22 cellular contexts compared by ENCODE assay signal in genomic region chr2:180962727-180963312, GRCh38. TPM values are rescaled to one million over a fixed set of nuclear protein-coding genes. Genes with fewer than 3 reads are reported as not detected.
DNase-seq lines count a peak whose midpoint lies in the region; ATAC-seq and TF ChIP-seq lines count a peak whose summit lies in the region.
"Had no signal": no experiment of that assay in that cellular context is flagged by ENCODE, and none has a peak within 500 bp of the region (broad histone marks: within the 10 kb centered on the region; RNA-seq: fewer than 3 reads in every experiment).

No MANE protein-coding gene starts in this region.

- H3K27me3 Mint-ChIP-seq in MCF 10A (ENCODE audit: insufficient read depth, unreplicated experiment), result no peaks in the 10 kb centered on the region
- no peaks in the 10 kb centered on the region for H3K27me3 Mint-ChIP-seq in glutamatergic neuron (ENCODE audit: unreplicated experiment)
- no peaks in the 10 kb centered on the region for H3K27me3 Mint-ChIP-seq in osteocyte (ENCODE audit: unreplicated experiment)

- CTCF ChIA-PET in MCF 10A (lab: Yijun Ruan, JAX), result interaction anchor here (0.6 to 1.0 kb wide), 2 partner anchors 839 to 996 kb away, joined by 3 to 5 read pairs; no protein-coding TSS in a partner anchor

- H3K27ac ChIP-seq in breast epithelium (no peak overlapping the region), RWPE2 (ENCODE audit: poor library complexity, severe bottlenecking) (no peak overlapping the region), epithelial cell of prostate (peak overlapping the region; percentile 16)
- H3K27ac ChIP-seq: KMS-11 had no signal

- ATAC-seq in RWPE2 (ENCODE audit: low read depth) (peak; percentile 53), GM18519 (IDR thresholded peaks at IDR 0.05; ENCODE audit: low FRiP score, unreplicated experiment) (no peak)
- ATAC-seq: Panc1, T-helper 17 cell had no signal

- BruUV-seq in MCF 10A (replicated peaks; lab: Mats Ljungman, UMichigan), result no TSS peak

- H3K9me3 Mint-ChIP-seq in MCF 10A (ENCODE audit: unreplicated experiment), result no peaks in the 10 kb centered on the region
- no peaks in the 10 kb centered on the region for H3K9me3 Mint-ChIP-seq in glutamatergic neuron (ENCODE audit: unreplicated experiment)
- H3K9me3 Mint-ChIP-seq in osteocyte (ENCODE audit: unreplicated experiment), result no peaks in the 10 kb centered on the region
- H3K9me3 Mint-ChIP-seq: HFFc6 had no signal

- H3K9me3 ChIP-seq in breast epithelium, result no peaks in the 10 kb centered on the region
- H3K9me3 ChIP-seq in RWPE2 (ENCODE audit: severe bottlenecking), result no peaks in the 10 kb centered on the region
- H3K9me3 ChIP-seq: HAP-1, SK-N-SH had no signal

- H3K4me1 Mint-ChIP-seq in MCF 10A (ENCODE audit: insufficient read depth, unreplicated experiment) (peaks cover 13% of the 10 kb centered on the region), glutamatergic neuron (ENCODE audit: low read depth, unreplicated experiment) (no peaks in the 10 kb centered on the region), osteocyte (ENCODE audit: unreplicated experiment) (no peaks in the 10 kb centered on the region)
- H3K4me1 Mint-ChIP-seq: T-helper 17 cell had no signal

- H3K36me3 ChIP-seq in breast epithelium (no peaks in the 10 kb centered on the region), RWPE2 (ENCODE audit: low read depth) (no peaks in the 10 kb centered on the region)
- H3K36me3 ChIP-seq: HAP-1 had no signal

- intact Hi-C loops in MCF 10A (cut with micrococcal nuclease), result no loop called here
- intact Hi-C loops in breast epithelium (cut with DNase I; ENCODE audit: low total_unique reads), result no loop called here

- H3K27ac Mint-ChIP-seq in MCF 10A (ENCODE audit: low read depth, unreplicated experiment) (peak overlapping the region; percentile 73), glutamatergic neuron (ENCODE audit: unreplicated experiment) (no peak overlapping the region), osteocyte (ENCODE audit: unreplicated experiment) (no peak overlapping the region)
- H3K27ac Mint-ChIP-seq: HFFc6, T-helper 17 cell had no signal

- H3K4me1 ChIP-seq in breast epithelium, result no peaks in the 10 kb centered on the region
- H3K4me1 ChIP-seq in RWPE2 (ENCODE audit: insufficient read depth, poor library complexity, severe bottlenecking), result peaks cover 14% of the 10 kb centered on the region
- H3K4me1 ChIP-seq: HAP-1 had no signal

- H3K36me3 Mint-ChIP-seq in MCF 10A (ENCODE audit: insufficient read depth, unreplicated experiment), result no peaks in the 10 kb centered on the region
- H3K36me3 Mint-ChIP-seq in glutamatergic neuron (ENCODE audit: unreplicated experiment), result no peaks in the 10 kb centered on the region
- H3K36me3 Mint-ChIP-seq in osteocyte (ENCODE audit: unreplicated experiment), result no peaks in the 10 kb centered on the region

- DNase-seq in MCF 10A (ENCODE audit: unreplicated experiment) (peak; percentile 22), breast epithelium (ENCODE audit: low spot score in 2 of 2) (no peak), RWPE2 (ENCODE audit: low spot score) (no peak), epithelial cell of prostate (ENCODE audit: low read depth, low spot score) (no peak), glutamatergic neuron (no peak), T-helper 1 cell (no peak), osteocyte (ENCODE audit: extremely low spot score, unreplicated experiment) (no peak)
- DNase-seq: Calu3, HFFc6, IMR-90, NCI-H1048, NCI-H1436 treated with DMSO at 0.1 percent for 48 hours, NCI-H187 treated with DMSO at 0.1 percent for 48 hours, NCI-H446, NCI-H524 treated with DMSO at 0.1 percent for 48 hours, SK-N-SH, SW 1271, T-helper 17 cell had no signal

- POLR2A ChIA-PET in MCF 10A (lab: Yijun Ruan, JAX), result interaction anchor here (0.6 to 0.7 kb wide), 3 partner anchors 17 to 1024 kb away, joined by 3 to 4 read pairs (median 4); no protein-coding TSS in a partner anchor

- TF ChIP-seq POLR2A in breast epithelium (IDR thresholded peaks at IDR 0.05), result no peak

- TF ChIP-seq CTCF in MCF 10A (IDR thresholded peaks at IDR 0.05; ENCODE audit: unreplicated experiment) (no peak), breast epithelium (IDR thresholded peaks at IDR 0.05) (no peak), RWPE2 (IDR thresholded peaks at IDR 0.05; ENCODE audit: poor library complexity, severe bottlenecking) (no peak), glutamatergic neuron (IDR thresholded peaks at IDR 0.05; ENCODE audit: partially characterized antibody, unreplicated experiment) (no peak), osteocyte (IDR thresholded peaks at IDR 0.05) (no peak)

- no peak overlapping the region for H3K4me3 ChIP-seq in breast epithelium
- H3K4me3 ChIP-seq in RWPE2 (ENCODE audit: severe bottlenecking), result no peak overlapping the region
- H3K4me3 ChIP-seq: HAP-1 had no signal

- H3K4me3 Mint-ChIP-seq in MCF 10A (ENCODE audit: unreplicated experiment), result no peak overlapping the region
- no peak overlapping the region for H3K4me3 Mint-ChIP-seq in glutamatergic neuron (ENCODE audit: unreplicated experiment)
- H3K4me3 Mint-ChIP-seq in osteocyte (ENCODE audit: unreplicated experiment), result no peak overlapping the region
- H3K4me3 Mint-ChIP-seq: HFFc6, T-helper 17 cell had no signal

- H3K27me3 ChIP-seq in breast epithelium, result no peaks in the 10 kb centered on the region
- H3K27me3 ChIP-seq in RWPE2 (ENCODE audit: insufficient read depth, poor library complexity, severe bottlenecking), result no peaks in the 10 kb centered on the region

RNA-seq across cellular contexts. Expression of gene UBE2E3, which starts 17.6 kb away (rescaled TPM):
- 69.0 and 69.3 TPM in 2 replicates for total RNA-seq in MCF 10A (2022)
- total RNA-seq in breast epithelium, result 10 to 100 TPM; 58.4 to 98.7 (median 77.0) TPM
- 294 TPM for total RNA-seq in glutamatergic neuron (ENCODE audit: unreplicated experiment)
- total RNA-seq in osteocyte, result 103 and 108 TPM in 2 replicates
